ENCODE assay signal across 8 cellular contexts in genomic region chr16:56451753-56452689, GRCh38. TPM values are rescaled to one million over a fixed set of nuclear protein-coding genes. Genes with fewer than 3 reads are reported as not detected.
DNase-seq lines count a peak whose midpoint lies in the region; ATAC-seq and TF ChIP-seq lines count a peak whose summit lies in the region.

No MANE protein-coding gene starts in this region.

- peak; percentile 39 for ATAC-seq in HG03135 (IDR thresholded peaks at IDR 0.05; ENCODE audit: unreplicated experiment)

- H3K9me3 Mint-ChIP-seq in brain, result no peaks in the 10 kb centered on the region
- H3K9me3 Mint-ChIP-seq in immature natural killer cell, result no peaks in the 10 kb centered on the region

- H3K36me3 Mint-ChIP-seq in brain, result peaks cover 59% of the 10 kb centered on the region
- H3K36me3 Mint-ChIP-seq in immature natural killer cell, result peaks cover 16 to 34% (median 19%) of the 10 kb centered on the region in 3 donors

- no peaks in the 10 kb centered on the region for H3K27me3 ChIP-seq in OCI-LY1 (ENCODE audit: insufficient read depth, low read length)

- no peak overlapping the region for H2AFZ ChIP-seq in OCI-LY1 (ENCODE audit: low read length)

- peaks cover 51% of the 10 kb centered on the region for H3K36me3 ChIP-seq in OCI-LY1 (ENCODE audit: insufficient read depth, low read length)

- TF ChIP-seq CTCF in OCI-LY1 (IDR thresholded peaks at IDR 0.05; ENCODE audit: low read length) (no peak), brain (conservative IDR thresholded peaks at IDR 0.05) (no peak)

- H3F3A ChIP-seq in OCI-LY1 (ENCODE audit: insufficient read depth, low read length), result no peaks in the 10 kb centered on the region

- peaks cover 23% of the 10 kb centered on the region for H3K27me3 Mint-ChIP-seq in brain
- peaks cover 0 to 2% (median 0%) of the 10 kb centered on the region in 3 donors for H3K27me3 Mint-ChIP-seq in immature natural killer cell (ENCODE audit: low read depth in 3 of 3)

- H3K4me2 ChIP-seq in OCI-LY1 (ENCODE audit: low read length), result peak overlapping the region; percentile 70

- peaks cover 39% of the 10 kb centered on the region for H3K4me1 ChIP-seq in OCI-LY1 (ENCODE audit: insufficient read depth, low read length, severe bottlenecking)

- H3K79me2 ChIP-seq in OCI-LY1 (ENCODE audit: insufficient read depth, low read length), result peaks cover 60% of the 10 kb centered on the region

- peak overlapping the region; percentile 94 to 99 (median 96) for H3K4me3 Mint-ChIP-seq in brain
- H3K4me3 Mint-ChIP-seq in immature natural killer cell, result peak overlapping the region; percentile 97 to 99 (median 98)

- peak overlapping the region; percentile 81 for H3K9ac ChIP-seq in OCI-LY1 (ENCODE audit: low read length)

- H3K9me3 ChIP-seq in OCI-LY1 (ENCODE audit: low read length), result no peaks in the 10 kb centered on the region

- H3K27ac Mint-ChIP-seq in brain, result peak overlapping the region; percentile 95 to 99 (median 96)
- H3K27ac Mint-ChIP-seq in immature natural killer cell, result peak overlapping the region; percentile 86 to 97 (median 95)

- DNase-seq in DMS53 (lab: John Stamatoyannopoulos, UW) (peak; percentile 88), GM19238 (ENCODE audit: insufficient read length, low spot score) (peak; percentile 36), immature natural killer cell (no peak), NCI-H1930 (lab: John Stamatoyannopoulos, UW) (no peak)
- DNase-seq in stimulated activated CD8-positive, alpha-beta memory T cell treated with anti-CD3 and anti-CD28 coated beads, Interleukin-4, amount 100 ng/mL, for 24 hours (ENCODE audit: low read depth), result peak; percentile 20

- no peak overlapping the region for H3K27ac ChIP-seq in OCI-LY1 (ENCODE audit: low read depth, low read length, poor library complexity, severe bottlenecking)

- H3K4me3 ChIP-seq in OCI-LY1 (ENCODE audit: low read depth, low read length, poor library complexity, severe bottlenecking), result peak overlapping the region; percentile 98

- H3K4me1 Mint-ChIP-seq in brain, result peaks cover 51% of the 10 kb centered on the region
- peaks cover 38 to 62% of the 10 kb centered on the region in 2 donors for H3K4me1 Mint-ChIP-seq in immature natural killer cell

- H4K20me1 ChIP-seq in OCI-LY1 (ENCODE audit: insufficient read depth, low read length), result no peaks in the 10 kb centered on the region

- no peaks in the 10 kb centered on the region for H3K9me2 ChIP-seq in OCI-LY1 (ENCODE audit: low read depth, low read length)

RNA-seq across cellular contexts. Expression of gene OGFOD1, which starts 0.7 kb away (rescaled TPM):
- polyA plus RNA-seq in brain (ENCODE audit: insufficient read depth, low read depth, low replicate concordance) (26.2 TPM), immature natural killer cell (10 to 100 TPM; 61.1 to 96.7 (median 80.5) TPM)

RNA-seq across cellular contexts. Expression of gene NUDT21, which starts 0.9 kb away (rescaled TPM):
- polyA plus RNA-seq in brain (ENCODE audit: insufficient read depth, low read depth, low replicate concordance), result 61.8 TPM
- 10 to 100 TPM; 71.2 to 79.8 (median 76.8) TPM for polyA plus RNA-seq in immature natural killer cell

RNA-seq across cellular contexts. Expression of gene AMFR, which starts 26.7 kb away (rescaled TPM):
- polyA plus RNA-seq in brain (ENCODE audit: insufficient read depth, low read depth, low replicate concordance), result 46.2 TPM
- polyA plus RNA-seq in immature natural killer cell, result 10 to 100 TPM; 17.8 to 63.3 (median 40.3) TPM

Comparison
In these comparisons a context has a peak if more than half of its experiments do, and no peak if none do; other contexts are left out.
1. DNase-seq: peak in DMS53 (single experiment), GM19238 (single experiment) and stimulated activated CD8-positive, alpha-beta memory T cell treated with anti-CD3 and anti-CD28 coated beads, Interleukin-4, amount 100 ng/mL, for 24 hours (single experiment); none in immature natural killer cell (0 of 3) and NCI-H1930 (0 of 2).